In genomic region chr17:38681096-38681495, GRCh38 we compare ENCODE assay signal across 14 cellular contexts. TPM values are rescaled to one million over a fixed set of nuclear protein-coding genes. Genes with fewer than 3 reads are reported as not detected.
A peak's percentile ranks its signal among the peaks of the same experiment; 100 is the strongest.
DNase-seq lines count a peak whose midpoint lies in the region; ATAC-seq and TF ChIP-seq lines count a peak whose summit lies in the region.
"Had no signal": no experiment of that assay in that cellular context is flagged by ENCODE, and none has a peak within 500 bp of the region (broad histone marks: within the 10 kb centered on the region; RNA-seq: fewer than 3 reads in every experiment).

No MANE protein-coding gene starts in this region.

- H3K23me2 ChIP-seq in H9 (ENCODE audit: insufficient read length, low read depth, low read length, poor library complexity, severe bottlenecking): no peaks in the 10 kb centered on the region

- H3K9me3 ChIP-seq in H9 (ENCODE audit: control insufficient read depth, low read depth, low read length): no peaks in the 10 kb centered on the region
- H3K9me3 ChIP-seq in neural progenitor cell (ENCODE audit: low read depth): no peaks in the 10 kb centered on the region

- H3K23ac ChIP-seq in H9 (ENCODE audit: insufficient read length, low read depth, low read length): no peak overlapping the region

- no peak for TF ChIP-seq CTCF in H9 (conservative IDR thresholded peaks at IDR 0.05)
- TF ChIP-seq CTCF in neural progenitor cell (IDR thresholded peaks at IDR 0.05): no peak

- no peaks in the 10 kb centered on the region for H3K79me1 ChIP-seq in H9 (ENCODE audit: insufficient read depth, low read depth, low read length, poor library complexity, severe bottlenecking)

- H3K79me2 ChIP-seq in H9 (ENCODE audit: insufficient read depth, low read length) (no peaks in the 10 kb centered on the region), neural progenitor cell (ENCODE audit: low read depth) (no peaks in the 10 kb centered on the region)

- H3K56ac ChIP-seq in H9 (ENCODE audit: insufficient read length, low read depth, low read length): no peak overlapping the region

- H3K4me1 Mint-ChIP-seq in H9 (peaks cover 3 to 8% of the 10 kb centered on the region in 2 experiments), neural progenitor cell (peaks cover 6% of the 10 kb centered on the region)
- peaks cover 12% of the 10 kb centered on the region for H3K4me1 Mint-ChIP-seq in activated T-helper 17 cell treated with anti-CD3 and anti-CD28 coated beads, Interleukin-2, amount 50 U/mL, for 72 hours

- no peaks in the 10 kb centered on the region for H3K36me3 ChIP-seq in neural progenitor cell

- H2BK120ac ChIP-seq in H9 (ENCODE audit: low read depth, low read length, poor library complexity, severe bottlenecking): no peak overlapping the region

- no peak overlapping the region for H3K4me2 ChIP-seq in H9 (ENCODE audit: insufficient read depth, insufficient read length, low read length)
- no peak overlapping the region for H3K4me2 ChIP-seq in neural progenitor cell

- no peak overlapping the region for H4K91ac ChIP-seq in H9 (ENCODE audit: insufficient read length, low read depth, low read length)

- no peak overlapping the region for H4K8ac ChIP-seq in H9 (replicated peaks; ENCODE audit: insufficient read length, low read depth, low read length)

- no peak overlapping the region for H4K5ac ChIP-seq in H9 (ENCODE audit: insufficient read length, low read depth, low read length)

- H3K9ac ChIP-seq in H9 (ENCODE audit: extremely low read depth, insufficient read length, low read length) (no peak overlapping the region), neural progenitor cell (no peak overlapping the region)

- no peak overlapping the region for H2BK12ac ChIP-seq in H9 (ENCODE audit: insufficient read length, low read depth, low read length)

- no peak overlapping the region for H2BK20ac ChIP-seq in H9 (ENCODE audit: low read depth, low read length, poor library complexity, severe bottlenecking)

- WGBS in H9 (ENCODE audit: extremely low coverage, insufficient read length, low lambda C conversion rate): no CpG with 5 or more reads among the region's 3 CpGs

- H3K27me3 ChIP-seq in H9 (ENCODE audit: insufficient read depth, low read length) (peaks cover 7% of the 10 kb centered on the region), neural progenitor cell (peaks cover 39% of the 10 kb centered on the region)

- H3K18ac ChIP-seq in H9 (ENCODE audit: insufficient read length, low read depth, low read length): no peak overlapping the region

- peaks cover 3% of the 10 kb centered on the region; the same call in 1 of the 2 replicates for H3K4me1 ChIP-seq in H9 (ENCODE audit: insufficient read depth, low read length)
- no peaks in the 10 kb centered on the region for H3K4me1 ChIP-seq in neural progenitor cell

- no peaks in the 10 kb centered on the region for H4K20me1 ChIP-seq in H9 (ENCODE audit: control insufficient read depth, insufficient read depth, insufficient read length)
- no peaks in the 10 kb centered on the region for H4K20me1 ChIP-seq in neural progenitor cell (ENCODE audit: low read depth)

- H2BK15ac ChIP-seq in H9 (ENCODE audit: low read depth, low read length): no peak overlapping the region

- H3K4ac ChIP-seq in H9 (ENCODE audit: low read depth, low read length): no peak overlapping the region

- no peaks in the 10 kb centered on the region for H3K36me3 Mint-ChIP-seq in H9 (ENCODE audit: insufficient read depth in 1 of 3, low read depth in 3 of 3)
- no peaks in the 10 kb centered on the region for H3K36me3 Mint-ChIP-seq in activated T-helper 17 cell treated with anti-CD3 and anti-CD28 coated beads, Interleukin-2, amount 50 U/mL, for 72 hours (ENCODE audit: low read depth)
- no peaks in the 10 kb centered on the region for H3K36me3 Mint-ChIP-seq in neural progenitor cell
- H3K36me3 Mint-ChIP-seq: CD4-positive, alpha-beta memory T cell had no signal

- no peak overlapping the region for H3K27ac ChIP-seq in H9 (ENCODE audit: insufficient read length, low read depth, low read length)
- no peak overlapping the region for H3K27ac ChIP-seq in neural progenitor cell

- no peak for ATAC-seq in activated T-helper 17 cell treated with anti-CD3 and anti-CD28 coated beads, Interleukin-2, amount 50 U/mL, for 72 hours (replicated peaks)
- ATAC-seq in HG02571 (IDR thresholded peaks at IDR 0.05; ENCODE audit: unreplicated experiment): no peak

- DNase-seq in H9 (peak; percentile 59), neural progenitor cell (ENCODE audit: low spot score) (no peak), glomerular visceral epithelial cell (ENCODE audit: extremely low spot score) (no peak), iPS-NIHi11 (ENCODE audit: low spot score) (no peak)
- DNase-seq: C1 segment of cervical spinal cord; Calu3; CD4-positive, alpha-beta memory T cell; COR-L47; DMS53; DMS79 treated with DMSO at 0.1 percent for 48 hours; GOT3; HCEC 1CT had no signal

- H3K27me3 Mint-ChIP-seq in H9 (ENCODE audit: low read depth) (peaks cover 71% of the 10 kb centered on the region), neural progenitor cell (ENCODE audit: insufficient read depth, low read depth) (peaks cover 17% of the 10 kb centered on the region)
- peaks cover 3% of the 10 kb centered on the region for H3K27me3 Mint-ChIP-seq in activated T-helper 17 cell treated with anti-CD3 and anti-CD28 coated beads, Interleukin-2, amount 50 U/mL, for 72 hours

- H3K9me3 Mint-ChIP-seq in H9 (no peaks in the 10 kb centered on the region; a peak in 2 of 5 replicates), neural progenitor cell (no peaks in the 10 kb centered on the region)
- H3K9me3 Mint-ChIP-seq in activated T-helper 17 cell treated with anti-CD3 and anti-CD28 coated beads, Interleukin-2, amount 50 U/mL, for 72 hours: no peaks in the 10 kb centered on the region
- H3K9me3 Mint-ChIP-seq: CD4-positive, alpha-beta memory T cell had no signal

- peaks cover 9% of the 10 kb centered on the region for H3F3A ChIP-seq in neural progenitor cell (ENCODE audit: low read depth)

- H3T11ph ChIP-seq in H9 (ENCODE audit: low read length): no peak overlapping the region

- no peak overlapping the region for H3K14ac ChIP-seq in H9 (ENCODE audit: insufficient read depth, low read length)

- H3K4me3 ChIP-seq in neural progenitor cell: no peak overlapping the region

- no peak overlapping the region for H2BK5ac ChIP-seq in H9 (ENCODE audit: insufficient read length, low read length)

- H2AFZ ChIP-seq in H9 (ENCODE audit: low read length): no peak overlapping the region
- no peak overlapping the region for H2AFZ ChIP-seq in neural progenitor cell (replicated peaks)

- H3K27ac Mint-ChIP-seq in H9 (no peak overlapping the region; a peak in 1 of 7 replicates), neural progenitor cell (no peak overlapping the region)
- peak overlapping the region; percentile 46 for H3K27ac Mint-ChIP-seq in activated T-helper 17 cell treated with anti-CD3 and anti-CD28 coated beads, Interleukin-2, amount 50 U/mL, for 72 hours

- no peak overlapping the region for H2AK5ac ChIP-seq in H9 (ENCODE audit: insufficient read length, low read length)

- H3K4me3 Mint-ChIP-seq in H9 (no peak overlapping the region; a peak in 1 of 5 replicates), neural progenitor cell (peak overlapping the region; percentile 50)
- no peak overlapping the region for H3K4me3 Mint-ChIP-seq in activated T-helper 17 cell treated with anti-CD3 and anti-CD28 coated beads, Interleukin-2, amount 50 U/mL, for 72 hours
- H3K4me3 Mint-ChIP-seq: CD4-positive, alpha-beta memory T cell had no signal

RNA-seq across cellular contexts. Expression of gene EPOP, which starts 6.3 kb away (rescaled TPM):
- total RNA-seq in H9 (2021) (5.9 and 6.1 TPM in 2 replicates), neural progenitor cell (ENCODE audit: low replicate concordance) (8.0 and 19.3 TPM in 2 replicates)
- total RNA-seq in activated T-helper 17 cell treated with anti-CD3 and anti-CD28 coated beads, Interleukin-2, amount 50 U/mL, for 72 hours: 10 to 100 TPM; 29.6 to 39.1 TPM

RNA-seq across cellular contexts. Expression of gene MLLT6, which starts 24.0 kb away (rescaled TPM):
- total RNA-seq in H9 (2021): 25.1 and 26.4 TPM in 2 replicates
- 100 to 1,000 TPM; 232 to 395 TPM for total RNA-seq in activated T-helper 17 cell treated with anti-CD3 and anti-CD28 coated beads, Interleukin-2, amount 50 U/mL, for 72 hours
- total RNA-seq in neural progenitor cell (ENCODE audit: low replicate concordance): 7.4 and 24.4 TPM in 2 replicates

RNA-seq across cellular contexts. Expression of gene CISD3, which starts 49.0 kb away (rescaled TPM):
- total RNA-seq in H9 (2021) (10.7 and 11.2 TPM in 2 replicates), neural progenitor cell (ENCODE audit: low replicate concordance) (0.60 and 1.0 TPM in 2 replicates)
- total RNA-seq in activated T-helper 17 cell treated with anti-CD3 and anti-CD28 coated beads, Interleukin-2, amount 50 U/mL, for 72 hours: 10 to 100 TPM; 36.1 to 57.3 TPM
